15 cellular contexts compared by ENCODE assay signal in the genomic region with DNA sequence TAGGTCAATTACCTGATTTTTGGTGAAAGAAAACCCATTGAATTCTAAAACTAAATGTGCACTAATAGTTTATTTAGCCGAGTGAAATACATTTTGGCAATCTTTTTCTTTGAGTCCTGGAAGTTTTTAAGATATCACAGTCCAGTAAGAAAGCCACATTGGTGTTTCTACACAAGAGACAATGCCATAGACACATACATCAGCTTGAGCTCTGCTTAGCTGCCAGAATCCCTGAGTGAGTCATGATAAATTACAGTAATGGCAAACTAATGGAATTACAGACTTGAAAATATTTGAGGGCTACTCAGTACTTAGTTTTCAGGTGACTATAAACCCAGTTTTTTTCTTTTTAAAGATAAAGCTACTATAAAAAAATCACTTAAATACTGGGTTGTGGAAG.
A peak's percentile ranks its signal among the peaks of the same experiment; 100 is the strongest.
DNase-seq lines count a peak whose midpoint lies in the region; ATAC-seq and TF ChIP-seq lines count a peak whose summit lies in the region.
"Had no signal": no experiment of that assay in that cellular context is flagged by ENCODE, and none has a peak within 500 bp of the region (broad histone marks: within the 10 kb centered on the region; RNA-seq: fewer than 3 reads in every experiment).

No MANE protein-coding gene starts in this region.

- ATAC-seq in right cardiac atrium (peak; percentile 41 to 63), HG02884 (IDR thresholded peaks at IDR 0.05; ENCODE audit: unreplicated experiment) (no peak)

- no peaks in the 10 kb centered on the region for H3K36me3 ChIP-seq in brain microvascular endothelial cell (replicated peaks)

- WGBS in right cardiac atrium: 20% methylated on average over 1 of the region's 1 CpG

- H3K27ac ChIP-seq in right cardiac atrium (ENCODE audit: low read length): no peak overlapping the region
- no peak overlapping the region for H3K27ac ChIP-seq in brain microvascular endothelial cell
- H3K27ac ChIP-seq: GM23248 had no signal

- in situ Hi-C loops in brain microvascular endothelial cell (cut with HindIII; ENCODE audit: low pct_ligation_motif_present, low sequenced_read_pairs): no loop called here

- intact Hi-C loops in right cardiac atrium (cut with DNase I): no loop called here

- H3K4me3 ChIP-seq in epithelial cell of esophagus (ENCODE audit: low read length): no peak overlapping the region
- H3K4me3 ChIP-seq in right cardiac atrium (ENCODE audit: low read length): no peak overlapping the region
- no peak overlapping the region for H3K4me3 ChIP-seq in brain microvascular endothelial cell (ENCODE audit: low read depth, low read length)
- H3K4me3 ChIP-seq: GM23248 had no signal

- H3K27me3 ChIP-seq in right cardiac atrium (ENCODE audit: control insufficient read depth, insufficient read depth): no peaks in the 10 kb centered on the region
- no peaks in the 10 kb centered on the region for H3K27me3 ChIP-seq in brain microvascular endothelial cell (replicated peaks)

- no peaks in the 10 kb centered on the region for H3K9me3 ChIP-seq in right cardiac atrium (ENCODE audit: control insufficient read depth, low read length)

- H3K4me1 ChIP-seq in right cardiac atrium (ENCODE audit: control insufficient read depth, insufficient read depth, low read length): no peaks in the 10 kb centered on the region

- TF ChIP-seq CTCF in epithelial cell of esophagus (IDR thresholded peaks at IDR 0.05; ENCODE audit: insufficient read depth, low read depth, low read length, missing control alignments): no peak
- TF ChIP-seq CTCF in brain microvascular endothelial cell (IDR thresholded peaks at IDR 0.05; ENCODE audit: low read depth, low read length, missing control alignments): no peak

- peak; percentile 57 for DNase-seq in NCI-H82 (lab: John Stamatoyannopoulos, UW)
- peak; percentile 20 for DNase-seq in NCI-H82 treated with DMSO at 0.1 percent for 48 hours (lab: John Stamatoyannopoulos, UW; ENCODE audit: unreplicated experiment)
- peak; percentile 2 for DNase-seq in epithelial cell of esophagus (ENCODE audit: low read depth)
- no peak for DNase-seq in right cardiac atrium
- DNase-seq in NCI-H146 (lab: John Stamatoyannopoulos, UW): no peak
- DNase-seq in brain microvascular endothelial cell: no peak
- DNase-seq: C1 segment of cervical spinal cord; CD4-positive, alpha-beta memory T cell; COR-L47; DMS153; DND-41; GM23248; H7; HCEC 1CT had no signal

Comparison
In these comparisons a context has a peak if more than half of its experiments do, and no peak if none do; other contexts are left out.
1. DNase-seq: peak in NCI-H82 (single experiment), NCI-H82 treated with DMSO at 0.1 percent for 48 hours (single experiment) and epithelial cell of esophagus (single experiment); none in right cardiac atrium (0 of 3), NCI-H146 (single experiment) and brain microvascular endothelial cell (single experiment).